In genomic region chr20:50464026-50464724, GRCh38 we compare ENCODE assay signal across 1 cellular context.
TF ChIP-seq lines count a peak whose summit lies in the region.

No MANE protein-coding gene starts in this region.

TF ChIP-seq in HepG2, 621 proteins besides CTCF, POLR2A, EP300 and RAD21 (continued from another document and continues in another):
- TF ChIP-seq PAXIP1 (CRISPR knock-in tag; conservative IDR thresholded peaks at IDR 0.05) (no peak; the same call in none of the 2 replicates), FOXO4 (CRISPR knock-in tag; conservative IDR thresholded peaks at IDR 0.05) (no peak), SPEN (CRISPR knock-in tag; IDR thresholded peaks at IDR 0.05; ENCODE audit: low read depth) (no peak), ZNF746 (CRISPR knock-in tag; IDR thresholded peaks at IDR 0.05) (no peak), U2AF2 (IDR thresholded peaks at IDR 0.05; ENCODE audit: low read depth, low read length) (no peak), ZIK1 (CRISPR knock-in tag; IDR thresholded peaks at IDR 0.05; ENCODE audit: borderline replicate concordance, low read depth) (no peak; the same call in 1 of the 2 replicates), RNF2 (conservative IDR thresholded peaks at IDR 0.05; ENCODE audit: low read depth) (no peak), EED (CRISPR knock-in tag; IDR thresholded peaks at IDR 0.05) (no peak), FIP1L1 (IDR thresholded peaks at IDR 0.05; ENCODE audit: borderline replicate concordance, insufficient read depth, low read depth, low read length) (no peak), ZNF558 (CRISPR knock-in tag; IDR thresholded peaks at IDR 0.05; ENCODE audit: borderline replicate concordance) (0 out of 2 replicates have a peak, but pooled peaks have one; percentile 33), ZNF335 (CRISPR knock-in tag; IDR thresholded peaks at IDR 0.05) (no peak), ZNF687 (CRISPR knock-in tag; IDR thresholded peaks at IDR 0.05) (peak; percentile 78), CBFB (CRISPR knock-in tag; IDR thresholded peaks at IDR 0.05) (peak; percentile 45; the same call in 1 of the 2 replicates), ZNF530 (CRISPR knock-in tag; IDR thresholded peaks at IDR 0.05; ENCODE audit: low read depth) (no peak), ZFP62 (CRISPR knock-in tag; IDR thresholded peaks at IDR 0.05) (no peak), ZNF343 (CRISPR knock-in tag; IDR thresholded peaks at IDR 0.05) (no peak), ZFP82 (CRISPR knock-in tag; IDR thresholded peaks at IDR 0.05; ENCODE audit: borderline replicate concordance) (no peak), RXRB (CRISPR knock-in tag; IDR thresholded peaks at IDR 0.05; ENCODE audit: borderline replicate concordance) (peak; percentile 49; the same call in 1 of the 2 replicates), GFI1 (CRISPR knock-in tag; IDR thresholded peaks at IDR 0.05; ENCODE audit: borderline replicate concordance) (no peak), MZF1 (CRISPR knock-in tag; IDR thresholded peaks at IDR 0.05; ENCODE audit: borderline replicate concordance) (peak; percentile 80; the same call in 1 of the 2 replicates), ZNF441 (CRISPR knock-in tag; IDR thresholded peaks at IDR 0.05; ENCODE audit: borderline replicate concordance) (no peak), ZNF33A (CRISPR knock-in tag; IDR thresholded peaks at IDR 0.05; ENCODE audit: borderline replicate concordance) (no peak), CEBPZ (IDR thresholded peaks at IDR 0.05; ENCODE audit: low read length) (no peak), RFX3 (CRISPR knock-in tag; IDR thresholded peaks at IDR 0.05) (no peak), ZNF83 (CRISPR knock-in tag; IDR thresholded peaks at IDR 0.05; ENCODE audit: borderline replicate concordance) (peak; percentile 64; the same call in 1 of the 2 replicates), ZFX (CRISPR knock-in tag; IDR thresholded peaks at IDR 0.05; ENCODE audit: low read depth) (peak; percentile 48; the same call in 1 of the 2 replicates), ZNF766 (CRISPR knock-in tag; IDR thresholded peaks at IDR 0.05; ENCODE audit: borderline replicate concordance) (0 out of 2 replicates have a peak, but pooled peaks have one; percentile 60), HNRNPUL1 (IDR thresholded peaks at IDR 0.05; ENCODE audit: low read depth, low read length) (no peak), NFRKB (IDR thresholded peaks at IDR 0.05) (no peak), SSRP1 (CRISPR knock-in tag; IDR thresholded peaks at IDR 0.05) (no peak)
- TF ChIP-seq, protein P1, sequence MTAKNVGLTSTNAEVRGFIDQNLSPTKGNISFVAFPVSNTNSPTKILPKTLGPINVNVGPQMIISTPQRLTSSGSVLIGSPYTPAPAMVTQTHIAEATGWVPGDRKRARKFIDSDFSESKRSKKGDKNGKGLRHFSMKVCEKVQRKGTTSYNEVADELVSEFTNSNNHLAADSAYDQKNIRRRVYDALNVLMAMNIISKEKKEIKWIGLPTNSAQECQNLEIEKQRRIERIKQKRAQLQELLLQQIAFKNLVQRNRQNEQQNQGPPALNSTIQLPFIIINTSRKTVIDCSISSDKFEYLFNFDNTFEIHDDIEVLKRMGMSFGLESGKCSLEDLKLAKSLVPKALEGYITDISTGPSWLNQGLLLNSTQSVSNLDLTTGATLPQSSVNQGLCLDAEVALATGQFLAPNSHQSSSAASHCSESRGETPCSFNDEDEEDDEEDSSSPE (CRISPR knock-in tag; IDR thresholded peaks at IDR 0.05): no peak
- TF ChIP-seq, protein P2, sequence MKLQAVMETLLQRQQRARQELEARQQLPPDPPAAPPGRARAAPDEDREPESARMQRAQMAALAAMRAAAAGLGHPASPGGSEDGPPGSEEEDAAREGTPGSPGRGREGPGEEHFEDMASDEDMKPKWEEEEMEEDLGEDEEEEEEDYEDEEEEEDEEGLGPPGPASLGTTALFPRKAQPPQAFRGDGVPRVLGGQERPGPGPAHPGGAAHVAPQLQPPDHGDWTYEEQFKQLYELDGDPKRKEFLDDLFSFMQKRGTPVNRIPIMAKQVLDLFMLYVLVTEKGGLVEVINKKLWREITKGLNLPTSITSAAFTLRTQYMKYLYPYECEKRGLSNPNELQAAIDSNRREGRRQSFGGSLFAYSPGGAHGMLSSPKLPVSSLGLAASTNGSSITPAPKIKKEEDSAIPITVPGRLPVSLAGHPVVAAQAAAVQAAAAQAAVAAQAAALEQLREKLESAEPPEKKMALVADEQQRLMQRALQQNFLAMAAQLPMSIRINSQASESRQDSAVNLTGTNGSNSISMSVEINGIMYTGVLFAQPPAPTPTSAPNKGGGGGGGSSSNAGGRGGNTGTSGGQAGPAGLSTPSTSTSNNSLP (IDR thresholded peaks at IDR 0.05; ENCODE audit: low read depth, low read length): no peak
- TF ChIP-seq, protein P3, sequence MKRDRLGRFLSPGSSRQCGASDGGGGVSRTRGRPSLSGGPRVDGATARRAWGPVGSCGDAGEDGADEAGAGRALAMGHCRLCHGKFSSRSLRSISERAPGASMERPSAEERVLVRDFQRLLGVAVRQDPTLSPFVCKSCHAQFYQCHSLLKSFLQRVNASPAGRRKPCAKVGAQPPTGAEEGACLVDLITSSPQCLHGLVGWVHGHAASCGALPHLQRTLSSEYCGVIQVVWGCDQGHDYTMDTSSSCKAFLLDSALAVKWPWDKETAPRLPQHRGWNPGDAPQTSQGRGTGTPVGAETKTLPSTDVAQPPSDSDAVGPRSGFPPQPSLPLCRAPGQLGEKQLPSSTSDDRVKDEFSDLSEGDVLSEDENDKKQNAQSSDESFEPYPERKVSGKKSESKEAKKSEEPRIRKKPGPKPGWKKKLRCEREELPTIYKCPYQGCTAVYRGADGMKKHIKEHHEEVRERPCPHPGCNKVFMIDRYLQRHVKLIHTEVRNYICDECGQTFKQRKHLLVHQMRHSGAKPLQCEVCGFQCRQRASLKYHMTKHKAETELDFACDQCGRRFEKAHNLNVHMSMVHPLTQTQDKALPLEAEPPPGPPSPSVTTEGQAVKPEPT (CRISPR knock-in tag; IDR thresholded peaks at IDR 0.05; ENCODE audit: low read depth): peak; percentile 89; the same call in 1 of the 2 replicates
- TF ChIP-seq, protein P4, sequence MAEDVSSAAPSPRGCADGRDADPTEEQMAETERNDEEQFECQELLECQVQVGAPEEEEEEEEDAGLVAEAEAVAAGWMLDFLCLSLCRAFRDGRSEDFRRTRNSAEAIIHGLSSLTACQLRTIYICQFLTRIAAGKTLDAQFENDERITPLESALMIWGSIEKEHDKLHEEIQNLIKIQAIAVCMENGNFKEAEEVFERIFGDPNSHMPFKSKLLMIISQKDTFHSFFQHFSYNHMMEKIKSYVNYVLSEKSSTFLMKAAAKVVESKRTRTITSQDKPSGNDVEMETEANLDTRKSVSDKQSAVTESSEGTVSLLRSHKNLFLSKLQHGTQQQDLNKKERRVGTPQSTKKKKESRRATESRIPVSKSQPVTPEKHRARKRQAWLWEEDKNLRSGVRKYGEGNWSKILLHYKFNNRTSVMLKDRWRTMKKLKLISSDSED (CRISPR knock-in tag; IDR thresholded peaks at IDR 0.05): no peak
- TF ChIP-seq, protein P5, sequence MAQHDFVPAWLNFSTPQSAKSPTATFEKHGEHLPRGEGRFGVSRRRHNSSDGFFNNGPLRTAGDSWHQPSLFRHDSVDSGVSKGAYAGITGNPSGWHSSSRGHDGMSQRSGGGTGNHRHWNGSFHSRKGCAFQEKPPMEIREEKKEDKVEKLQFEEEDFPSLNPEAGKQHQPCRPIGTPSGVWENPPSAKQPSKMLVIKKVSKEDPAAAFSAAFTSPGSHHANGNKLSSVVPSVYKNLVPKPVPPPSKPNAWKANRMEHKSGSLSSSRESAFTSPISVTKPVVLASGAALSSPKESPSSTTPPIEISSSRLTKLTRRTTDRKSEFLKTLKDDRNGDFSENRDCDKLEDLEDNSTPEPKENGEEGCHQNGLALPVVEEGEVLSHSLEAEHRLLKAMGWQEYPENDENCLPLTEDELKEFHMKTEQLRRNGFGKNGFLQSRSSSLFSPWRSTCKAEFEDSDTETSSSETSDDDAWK (CRISPR knock-in tag; IDR thresholded peaks at IDR 0.05): no peak
- TF ChIP-seq, protein P6, sequence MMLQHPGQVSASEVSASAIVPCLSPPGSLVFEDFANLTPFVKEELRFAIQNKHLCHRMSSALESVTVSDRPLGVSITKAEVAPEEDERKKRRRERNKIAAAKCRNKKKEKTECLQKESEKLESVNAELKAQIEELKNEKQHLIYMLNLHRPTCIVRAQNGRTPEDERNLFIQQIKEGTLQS (CRISPR knock-in tag; IDR thresholded peaks at IDR 0.05): no peak
